In the genomic region with DNA sequence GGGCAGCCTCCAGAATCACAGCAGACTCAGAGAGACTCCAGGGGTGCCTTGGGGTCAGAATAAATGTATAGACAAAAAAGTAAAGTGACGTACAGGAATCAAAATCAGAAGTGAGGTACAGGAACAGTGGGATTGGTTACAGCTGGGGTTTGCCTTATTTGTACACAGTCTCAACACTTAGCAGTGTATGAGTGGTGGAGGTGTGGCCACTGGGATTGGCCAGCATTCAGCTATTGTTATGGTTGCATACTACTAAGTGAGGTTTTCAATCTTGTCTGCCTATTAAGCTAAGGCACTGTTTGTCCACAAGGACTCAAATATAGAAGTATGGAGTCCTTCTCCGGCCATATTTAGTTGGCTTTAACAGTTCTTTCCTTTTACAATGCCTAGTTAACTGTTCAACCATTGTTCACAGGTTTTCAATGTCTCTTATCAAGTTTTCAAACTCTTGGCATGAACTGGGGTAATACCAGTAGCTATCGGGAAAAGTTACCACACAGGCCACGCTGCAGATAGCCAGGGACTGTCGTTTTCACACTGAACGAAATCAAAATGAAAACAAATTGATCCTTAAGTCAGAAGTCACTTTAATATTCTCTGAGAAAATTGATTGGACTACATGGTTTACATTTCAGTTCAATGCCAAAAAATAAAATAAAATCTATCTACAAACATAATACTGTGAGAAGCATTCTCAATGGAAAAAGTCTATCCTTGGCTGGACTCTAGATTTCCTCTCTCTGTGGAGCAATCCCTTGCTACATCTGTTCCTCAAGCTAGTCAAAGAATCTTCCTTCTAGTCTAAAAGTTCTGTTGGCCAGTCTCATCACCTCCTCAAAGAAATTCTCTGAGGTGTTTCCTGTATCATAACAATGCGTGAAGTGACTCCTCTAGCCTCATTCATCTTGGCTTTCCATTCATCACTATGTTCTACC, we compare ENCODE assay signal across 25 cellular contexts.
DNase-seq lines count a peak whose midpoint lies in the region; ATAC-seq and TF ChIP-seq lines count a peak whose summit lies in the region.
"Had no signal": no experiment of that assay in that cellular context is flagged by ENCODE, and none has a peak within 500 bp of the region (broad histone marks: within the 10 kb centered on the region; RNA-seq: fewer than 3 reads in every experiment).

No MANE protein-coding gene starts in this region.

- H3K27me3 ChIP-seq in right atrium auricular region: no peaks in the 10 kb centered on the region
- H3K27me3 ChIP-seq in smooth muscle cell (ENCODE audit: low read depth): no peaks in the 10 kb centered on the region
- H3K27me3 ChIP-seq: breast epithelium, spleen, uterus had no signal

- H3K4me2 ChIP-seq in smooth muscle cell: no peak overlapping the region
- H3K4me2 ChIP-seq: PC-9 had no signal

- H3K27ac ChIP-seq in right atrium auricular region: no peak overlapping the region
- H3K27ac ChIP-seq in smooth muscle cell (ENCODE audit: low read depth): no peak overlapping the region
- H3K27ac ChIP-seq: lower lobe of right lung, PC-9, spleen, uterus had no signal

- no peak for DNase-seq in Right ventricle myocardium superior
- DNase-seq in right atrium auricular region (ENCODE audit: low spot score): no peak
- DNase-seq in cardiac fibroblast (ENCODE audit: low read depth in 2 of 2): peak; percentile 27 to 51
- DNase-seq in left ventricle myocardium superior: no peak
- no peak for DNase-seq in smooth muscle cell (lab: John Stamatoyannopoulos, UW; ENCODE audit: unreplicated experiment)
- no peak for DNase-seq in COLO829 (ENCODE audit: low spot score)
- DNase-seq in NCI-H2171 treated with DMSO at 0.1 percent for 48 hours (lab: John Stamatoyannopoulos, UW): no peak
- no peak for DNase-seq in NCI-H2081 treated with DMSO at 0.1 percent for 48 hours (lab: John Stamatoyannopoulos, UW)
- DNase-seq: activated B cell treated with CpG ODN at 0.5 μM for 24 hours; activated naive CD4-positive, alpha-beta T cell treated with anti-CD3 and anti-CD28 coated beads for 36 hours; hypothalamus; lower lobe of right lung; NCI-H1436; NCI-H2107; NCI-H524; NK-92 treated with Interleukin-12 subunit alpha and Interleukin-12 subunit beta, amount 100 ng/mL, for 24 hours; PC-9; SHP77 treated with DMSO at 0.1 percent for 48 hours; spleen; stimulated activated CD4-positive, alpha-beta T cell treated with anti-CD3 and anti-CD28 coated beads, Interleukin-2, amount 100 ng/mL, for 48 hours; SW 1271; uterus had no signal

- H4K20me1 ChIP-seq in smooth muscle cell (ENCODE audit: low read depth): no peaks in the 10 kb centered on the region

- 94% methylated on average over 7 of the region's 7 CpGs for WGBS in smooth muscle cell (ENCODE audit: low lambda C conversion rate)

- H3K9ac ChIP-seq in smooth muscle cell (ENCODE audit: low read depth): no peak overlapping the region

- no peaks in the 10 kb centered on the region for H3K4me1 ChIP-seq in right atrium auricular region
- H3K4me1 ChIP-seq in smooth muscle cell (ENCODE audit: low read depth): no peaks in the 10 kb centered on the region
- H3K4me1 ChIP-seq: breast epithelium, lower lobe of right lung, uterus had no signal

- no peak overlapping the region for H3K4me3 ChIP-seq in right atrium auricular region
- H3K4me3 ChIP-seq in cardiac fibroblast (replicated peaks in 1 of 2; ENCODE audit: low read depth in 2 of 2, low read length in 2 of 2): no peak overlapping the region
- H3K4me3 ChIP-seq in smooth muscle cell: no peak overlapping the region
- H3K4me3 ChIP-seq: breast epithelium, GM12878, lower lobe of right lung, PC-9, spleen, uterus had no signal

- TF ChIP-seq CTCF in right atrium auricular region (IDR thresholded peaks at IDR 0.05) (no peak), cardiac fibroblast (IDR thresholded peaks at IDR 0.05; ENCODE audit: low read depth, low read length) (no peak), smooth muscle cell (IDR thresholded peaks at IDR 0.05; ENCODE audit: borderline replicate concordance, insufficient read depth, poor library complexity, severe bottlenecking) (no peak)

- no peaks in the 10 kb centered on the region for H3F3A ChIP-seq in smooth muscle cell (ENCODE audit: low read depth)

- no peaks in the 10 kb centered on the region for H3K9me3 ChIP-seq in right atrium auricular region
- no peaks in the 10 kb centered on the region for H3K9me3 ChIP-seq in smooth muscle cell (replicated peaks; ENCODE audit: low read depth)
- H3K9me3 ChIP-seq: breast epithelium, lower lobe of right lung, spleen, uterus had no signal

- intact Hi-C loops in Right ventricle myocardium superior (cut with DNase I): no loop called here
- intact Hi-C loops in left ventricle myocardium superior (cut with micrococcal nuclease): no loop called here

- peak overlapping the region; percentile 29 for H2AFZ ChIP-seq in smooth muscle cell (ENCODE audit: low read depth)
- H2AFZ ChIP-seq: PC-9 had no signal

- ATAC-seq in Right ventricle myocardium superior (ENCODE audit: poor library complexity) (peak; percentile 45), left ventricle myocardium superior (peak; percentile 51)
- ATAC-seq: GM12878; stimulated activated memory B cell treated with anti-CD40 and anti-IgM and Interleukin-4, amounts not matched to agents 10 μg/mL and 1 μg/mL and 100 μg/mL, for 72 hours had no signal

- H3K36me3 ChIP-seq in right atrium auricular region (no peaks in the 10 kb centered on the region), smooth muscle cell (ENCODE audit: low read depth) (no peaks in the 10 kb centered on the region)
- H3K36me3 ChIP-seq: breast epithelium, lower lobe of right lung, spleen, uterus had no signal

- H3K79me2 ChIP-seq in smooth muscle cell (ENCODE audit: low read depth): no peaks in the 10 kb centered on the region

Comparison
In these comparisons a context has a peak if more than half of its experiments do, and no peak if none do; other contexts are left out.
1. DNase-seq: peak in cardiac fibroblast (2 of 2); none in Right ventricle myocardium superior (single experiment), right atrium auricular region (single experiment), left ventricle myocardium superior (single experiment), smooth muscle cell (single experiment), COLO829 (single experiment), NCI-H2171 treated with DMSO at 0.1 percent for 48 hours (single experiment) and NCI-H2081 treated with DMSO at 0.1 percent for 48 hours (single experiment).